In genomic region chr5:139473105-139473504, GRCh38 we compare ENCODE assay signal across 12 cellular contexts. TPM values are rescaled to one million over a fixed set of nuclear protein-coding genes. Genes with fewer than 3 reads are reported as not detected.
A peak's percentile ranks its signal among the peaks of the same experiment; 100 is the strongest.
DNase-seq lines count a peak whose midpoint lies in the region; ATAC-seq and TF ChIP-seq lines count a peak whose summit lies in the region.
"Had no signal": no experiment of that assay in that cellular context is flagged by ENCODE, and none has a peak within 500 bp of the region (broad histone marks: within the 10 kb centered on the region; RNA-seq: fewer than 3 reads in every experiment).

No MANE protein-coding gene starts in this region.

- H3K9me3 Mint-ChIP-seq in activated naive CD4-positive, alpha-beta T cell treated with anti-CD3 and anti-CD28 coated beads, Interleukin-2, amount 50 U/mL, for 72 hours, result no peaks in the 10 kb centered on the region
- H3K9me3 Mint-ChIP-seq: memory B cell had no signal

- H3K4me2 ChIP-seq in hepatocyte, result no peak overlapping the region

- H3K9ac ChIP-seq in skeletal muscle tissue (ENCODE audit: low read depth in 1 of 3, low read length in 3 of 3), result peak overlapping the region in 1 of 3 donors; percentile 8

- H3K9me3 ChIP-seq in KOPT-K1 (ENCODE audit: insufficient read depth, low read length, poor library complexity, severe bottlenecking) (no peaks in the 10 kb centered on the region), hepatocyte (ENCODE audit: low read depth) (no peaks in the 10 kb centered on the region), skeletal muscle tissue (ENCODE audit: control insufficient read depth in 3 of 3, low read length in 3 of 3) (no peaks in the 10 kb centered on the region)

- DNase-seq in activated naive CD4-positive, alpha-beta T cell treated with anti-CD3 and anti-CD28 coated beads, Interleukin-2, amount 50 U/mL, for 72 hours (ENCODE audit: low spot score in 2 of 2), result no peak
- DNase-seq in hepatocyte (ENCODE audit: low spot score) (no peak), activated gamma-delta T cell treated with Interleukin-2 at 50 U/mL for 16 hours (no peak), NCI-H2081 (lab: John Stamatoyannopoulos, UW) (no peak), DMS153 treated with DMSO at 0.1 percent for 48 hours (lab: John Stamatoyannopoulos, UW; ENCODE audit: unreplicated experiment) (no peak)
- DNase-seq: activated gamma-delta T cell; DMS53; stimulated activated CD4-positive, alpha-beta T cell treated with anti-CD3 and anti-CD28 coated beads, Interleukin-12 subunit alpha, Interleukin-12 subunit beta, amount 100 ng/mL, for 4 hours; stimulated activated naive CD8-positive, alpha-beta T cell treated with anti-CD3 and anti-CD28 coated beads, Interleukin-15, Interleukin-2, amounts not matched to agents 100 U/mL and 50 U/mL, for 24 hours had no signal

- ATAC-seq in activated naive CD4-positive, alpha-beta T cell treated with anti-CD3 and anti-CD28 coated beads, Interleukin-2, amount 50 U/mL, for 72 hours, result no peak
- ATAC-seq: stimulated activated naive CD8-positive, alpha-beta T cell treated with anti-CD3 and anti-CD28 coated beads, Interleukin-15, Interleukin-2, amounts not matched to agents 100 U/mL and 50 U/mL, for 24 hours had no signal

- peaks cover 11 to 26% of the 10 kb centered on the region in 2 donors for H3K36me3 Mint-ChIP-seq in activated naive CD4-positive, alpha-beta T cell treated with anti-CD3 and anti-CD28 coated beads, Interleukin-2, amount 50 U/mL, for 72 hours

- H3K4me3 ChIP-seq in hepatocyte (no peak overlapping the region), skeletal muscle tissue (ENCODE audit: low read length in 3 of 3) (no peak overlapping the region)

- 44% methylated on average over 8 of the region's 8 CpGs for WGBS in hepatocyte (ENCODE audit: low lambda C conversion rate, missing lambda C conversion rate)

- H4K20me1 ChIP-seq in hepatocyte (ENCODE audit: insufficient read depth, poor library complexity, severe bottlenecking), result no peaks in the 10 kb centered on the region

- no peak for TF ChIP-seq CTCF in hepatocyte (IDR thresholded peaks at IDR 0.05; ENCODE audit: poor library complexity)

- H3K4me1 ChIP-seq in hepatocyte (ENCODE audit: insufficient read depth), result peaks cover 16% of the 10 kb centered on the region
- peaks cover 18 to 40% (median 24%) of the 10 kb centered on the region in 3 donors for H3K4me1 ChIP-seq in skeletal muscle tissue (ENCODE audit: control insufficient read depth in 3 of 3, insufficient read depth in 3 of 3, low read length in 3 of 3)

- peak overlapping the region; percentile 20 for H2AFZ ChIP-seq in hepatocyte

- H3K27ac ChIP-seq in KOPT-K1 (ENCODE audit: low read depth, low read length, poor library complexity, severe bottlenecking), result peak overlapping the region; percentile 96
- H3K27ac ChIP-seq in hepatocyte, result peak overlapping the region; percentile 13
- peak overlapping the region; percentile 60 for H3K27ac ChIP-seq in skeletal muscle tissue (ENCODE audit: low read depth, low read length)

- H3K27me3 ChIP-seq in hepatocyte, result no peaks in the 10 kb centered on the region
- H3K27me3 ChIP-seq in skeletal muscle tissue (ENCODE audit: control insufficient read depth in 3 of 3, insufficient read depth in 3 of 3, low read length in 3 of 3), result no peaks in the 10 kb centered on the region

- peaks cover 13% of the 10 kb centered on the region; the same call in 1 of the 2 replicates for H3K36me3 ChIP-seq in KOPT-K1 (ENCODE audit: insufficient read depth, low read length)
- no peaks in the 10 kb centered on the region for H3K36me3 ChIP-seq in hepatocyte (replicated peaks; ENCODE audit: insufficient read depth, low read depth)
- H3K36me3 ChIP-seq in skeletal muscle tissue (ENCODE audit: control insufficient read depth in 3 of 3, insufficient read depth in 3 of 3, low read length in 3 of 3), result peaks cover 4 to 11% (median 7%) of the 10 kb centered on the region in 3 donors

- H3K9me2 ChIP-seq in hepatocyte (replicated peaks; ENCODE audit: insufficient read depth), result no peaks in the 10 kb centered on the region

- peak overlapping the region; percentile 23 to 77 for H3K27ac Mint-ChIP-seq in activated naive CD4-positive, alpha-beta T cell treated with anti-CD3 and anti-CD28 coated beads, Interleukin-2, amount 50 U/mL, for 72 hours
- H3K27ac Mint-ChIP-seq: memory B cell had no signal

- H3K79me2 ChIP-seq in hepatocyte, result no peaks in the 10 kb centered on the region

RNA-seq across cellular contexts. Expression of gene SMIM33, which starts 2.3 kb away (rescaled TPM):
- under 1 TPM; 0.11 to 0.53 TPM for total RNA-seq in activated naive CD4-positive, alpha-beta T cell treated with anti-CD3 and anti-CD28 coated beads, Interleukin-2, amount 50 U/mL, for 72 hours
- not detected in 2 replicates for total RNA-seq in hepatocyte
- not detected in 2 replicates for polyA plus RNA-seq in hepatocyte
- not detected for total RNA-seq in skeletal muscle tissue

RNA-seq across cellular contexts. Expression of gene STING1, which starts 9.5 kb away (rescaled TPM):
- total RNA-seq in activated naive CD4-positive, alpha-beta T cell treated with anti-CD3 and anti-CD28 coated beads, Interleukin-2, amount 50 U/mL, for 72 hours, result 100 to 1,000 TPM; 128 to 254 TPM
- 7.7 and 12.6 TPM in 2 replicates for total RNA-seq in hepatocyte
- 17.0 and 23.9 TPM in 2 replicates for polyA plus RNA-seq in hepatocyte
- total RNA-seq in skeletal muscle tissue, result 14.6 TPM

RNA-seq across cellular contexts. Expression of gene ECSCR, which starts 10.6 kb away (rescaled TPM):
- 1 to 10 TPM in 1 of 2 donors, not detected in 1; 1.9 TPM for total RNA-seq in activated naive CD4-positive, alpha-beta T cell treated with anti-CD3 and anti-CD28 coated beads, Interleukin-2, amount 50 U/mL, for 72 hours
- total RNA-seq in hepatocyte (0.27 and 2.2 TPM in 2 replicates), skeletal muscle tissue (17.2 TPM)
- polyA plus RNA-seq in hepatocyte, result 0.42 and 1.3 TPM in 2 replicates

RNA-seq across cellular contexts. Expression of gene DNAJC18, which starts 33.8 kb away (rescaled TPM):
- total RNA-seq in activated naive CD4-positive, alpha-beta T cell treated with anti-CD3 and anti-CD28 coated beads, Interleukin-2, amount 50 U/mL, for 72 hours, result 10 to 100 TPM; 13.5 to 47.3 TPM
- total RNA-seq in hepatocyte (10.6 and 11.5 TPM in 2 replicates), skeletal muscle tissue (16.2 TPM)
- polyA plus RNA-seq in hepatocyte, result 13.6 and 14.4 TPM in 2 replicates

Comparison
In these comparisons a context has a peak if more than half of its experiments do, and no peak if none do; other contexts are left out.
1. H3K27ac ChIP-seq: peak in every context shown above with its lines; median percentile 96 in KOPT-K1; 60 in skeletal muscle tissue; 13 in hepatocyte.